In the genomic region with DNA sequence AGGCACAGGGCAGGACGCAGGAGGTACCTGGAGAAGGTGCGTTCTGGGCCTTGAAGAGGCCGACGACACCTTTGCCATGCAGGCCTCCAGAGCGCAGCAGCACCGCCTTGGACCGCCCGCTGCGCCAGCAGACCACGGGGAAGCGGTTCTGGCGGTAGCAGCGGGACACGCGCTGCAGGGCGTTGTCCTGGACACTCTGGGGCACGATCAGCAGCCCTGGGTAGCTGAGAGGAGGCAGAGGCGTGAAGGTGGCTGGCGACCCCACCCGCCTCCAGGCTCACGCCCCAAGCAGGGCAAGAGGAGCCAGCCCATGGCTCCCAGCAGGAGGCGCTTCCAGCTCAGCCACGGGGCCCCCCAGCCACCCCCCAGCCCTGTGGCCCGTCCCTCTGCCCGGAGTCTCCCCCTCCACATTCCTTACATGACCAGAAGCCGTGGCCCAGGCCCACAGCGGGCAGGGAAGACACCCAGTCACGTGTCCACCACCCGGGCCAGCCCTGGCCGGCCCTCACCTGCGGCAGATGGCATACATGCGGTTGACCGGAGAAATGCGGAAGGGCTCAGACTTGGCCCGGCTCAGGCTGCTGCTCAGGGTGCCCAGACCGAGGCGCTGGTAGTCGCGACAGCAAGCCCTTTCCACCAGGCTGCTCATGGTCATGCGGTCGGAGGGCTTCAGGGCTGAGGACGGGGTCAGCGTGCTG, we compare ENCODE assay signal across 22 cellular contexts. TPM values are rescaled to one million over a fixed set of nuclear protein-coding genes. Genes with fewer than 3 reads are reported as not detected.
DNase-seq lines count a peak whose midpoint lies in the region; ATAC-seq and TF ChIP-seq lines count a peak whose summit lies in the region.
"Had no signal": no experiment of that assay in that cellular context is flagged by ENCODE, and none has a peak within 500 bp of the region (broad histone marks: within the 10 kb centered on the region; RNA-seq: fewer than 3 reads in every experiment).

No MANE protein-coding gene starts in this region.

- H3K4me1 ChIP-seq in DOHH2 (ENCODE audit: control insufficient read depth, low read length) (no peaks in the 10 kb centered on the region), OCI-LY7 (ENCODE audit: insufficient read depth, low read length, poor library complexity, severe bottlenecking) (no peaks in the 10 kb centered on the region), A673 (ENCODE audit: insufficient read depth, low read length, poor library complexity, severe bottlenecking) (no peaks in the 10 kb centered on the region)
- H3K4me1 ChIP-seq: BLaER1, HAP-1, left ventricle myocardium inferior, sigmoid colon, upper lobe of right lung had no signal

- intact Hi-C loops in OCI-LY7 (cut with micrococcal nuclease; ENCODE audit: unreplicated experiment), result no loop called here
- intact Hi-C loops in left colon (cut with DNase I, micrococcal nuclease), result no loop called here
- intact Hi-C loops in A673 (cut with micrococcal nuclease; ENCODE audit: unreplicated experiment), result no loop called here

- no peak overlapping the region for H3K4me3 ChIP-seq in DOHH2 (ENCODE audit: low read length)
- H3K4me3 ChIP-seq in OCI-LY7 (ENCODE audit: low read depth, low read length, poor library complexity, severe bottlenecking), result no peak overlapping the region
- no peak overlapping the region for H3K4me3 ChIP-seq in A673 (ENCODE audit: low read depth, low read length, poor library complexity, severe bottlenecking)
- H3K4me3 ChIP-seq: BLaER1, cardiac muscle cell, HAP-1, hepatocyte, left ventricle myocardium inferior, MG63, sigmoid colon, upper lobe of right lung had no signal

- H4K20me1 ChIP-seq in DOHH2 (ENCODE audit: control insufficient read depth, insufficient read depth, low read depth, low read length), result no peaks in the 10 kb centered on the region
- H4K20me1 ChIP-seq in OCI-LY7 (ENCODE audit: insufficient read depth, low read length), result no peaks in the 10 kb centered on the region

- DNase-seq in OCI-LY7 (ENCODE audit: low spot score) (no peak), left colon (no peak), NCI-H524 treated with DMSO at 0.1 percent for 48 hours (lab: John Stamatoyannopoulos, UW) (no peak), A673 (ENCODE audit: low spot score) (no peak)
- DNase-seq: activated CD4-positive, alpha-beta T cell treated with anti-CD3 and anti-CD28 coated beads, Interleukin-2, amount 10 ng/mL, durations not matched to agents 24 days and 14 days; activated naive CD4-positive, alpha-beta T cell treated with anti-CD3 and anti-CD28 coated beads, Interleukin-2, amount 10 ng/mL, durations not matched to agents 7 days and 5 days; activated T-cell treated with anti-CD3 and anti-CD28 coated beads, Interleukin-2, amount 50 U/mL, for 72 hours; foreskin melanocyte; immature natural killer cell; left ventricle myocardium inferior; MG63; midbrain; NCI-H1417 treated with DMSO at 0.1 percent for 48 hours; sigmoid colon; upper lobe of right lung had no signal

- BruUV-seq in OCI-LY7 (replicated peaks; lab: Mats Ljungman, UMichigan), result TSS peak; percentile 59
- BruUV-seq in A673 (replicated peaks; lab: Mats Ljungman, UMichigan), result no TSS peak

- POLR2A ChIA-PET in OCI-LY7 (lab: Charles Lee), result interaction anchor here (0.6 kb wide), 1 partner anchor 319 kb away, joined by 3 read pairs; no protein-coding TSS in a partner anchor
- POLR2A ChIA-PET in A673 (lab: Charles Lee; ENCODE audit: low non-redundant PET), result no interaction called here

- H3K9me3 ChIP-seq in DOHH2 (ENCODE audit: control insufficient read depth, insufficient read depth, low read length) (no peaks in the 10 kb centered on the region), OCI-LY7 (ENCODE audit: low read length) (no peaks in the 10 kb centered on the region), A673 (ENCODE audit: low read depth, low read length, poor library complexity, severe bottlenecking) (no peaks in the 10 kb centered on the region)
- H3K9me3 ChIP-seq: BLaER1, HAP-1, left ventricle myocardium inferior, MG63, sigmoid colon, upper lobe of right lung had no signal

- H3K27ac ChIP-seq in DOHH2 (ENCODE audit: low read depth, low read length), result no peak overlapping the region
- H3K27ac ChIP-seq in OCI-LY7 (ENCODE audit: low read depth, low read length, poor library complexity, severe bottlenecking), result no peak overlapping the region
- H3K27ac ChIP-seq in A673 (ENCODE audit: low read depth, low read length, poor library complexity, severe bottlenecking), result no peak overlapping the region
- H3K27ac ChIP-seq: BLaER1, cardiac muscle cell, hepatocyte, left ventricle myocardium inferior, sigmoid colon, upper lobe of right lung had no signal

- ATAC-seq in left colon, result peak; percentile 39
- no peak for ATAC-seq in HG02852 (IDR thresholded peaks at IDR 0.05; ENCODE audit: unreplicated experiment)
- ATAC-seq: activated T-cell treated with anti-CD3 and anti-CD28 coated beads, Interleukin-2, amount 50 U/mL, for 72 hours; upper lobe of right lung had no signal

- H3K9me2 ChIP-seq in DOHH2 (replicated peaks; ENCODE audit: control insufficient read depth, low read length) (no peaks in the 10 kb centered on the region), OCI-LY7 (ENCODE audit: insufficient read depth, low read length) (no peaks in the 10 kb centered on the region)

- no peak overlapping the region for H2AFZ ChIP-seq in OCI-LY7 (ENCODE audit: low read length)
- H2AFZ ChIP-seq: hepatocyte had no signal

- no peaks in the 10 kb centered on the region for H3F3A ChIP-seq in DOHH2 (ENCODE audit: control insufficient read depth, insufficient read depth)

- CTCF ChIA-PET in OCI-LY7 (lab: Charles Lee; ENCODE audit: unreplicated experiment), result no interaction called here
- CTCF ChIA-PET in A673 (lab: Charles Lee), result no interaction called here

- TF ChIP-seq CTCF in DOHH2 (IDR thresholded peaks at IDR 0.05; ENCODE audit: low read depth, low read length, poor library complexity, severe bottlenecking) (peak; percentile 16), OCI-LY7 (conservative IDR thresholded peaks at IDR 0.05; ENCODE audit: low read length) (0 out of 2 replicates have a peak, but pooled peaks have one; percentile 29), A673 (conservative IDR thresholded peaks at IDR 0.05; ENCODE audit: low read depth, low read length) (no peak)

- peaks cover 10% of the 10 kb centered on the region for H3K79me2 ChIP-seq in DOHH2 (ENCODE audit: control insufficient read depth, low read length)
- no peaks in the 10 kb centered on the region for H3K79me2 ChIP-seq in OCI-LY7 (ENCODE audit: insufficient read depth, low read depth, low read length)
- H3K79me2 ChIP-seq: hepatocyte had no signal

- H3K36me3 ChIP-seq in DOHH2 (ENCODE audit: control insufficient read depth, low read length) (peaks cover 95% of the 10 kb centered on the region), OCI-LY7 (ENCODE audit: insufficient read depth, low read length) (peaks cover 97% of the 10 kb centered on the region), A673 (ENCODE audit: insufficient read depth, low read length, poor library complexity, severe bottlenecking) (peaks cover 57% of the 10 kb centered on the region)

- no peak overlapping the region for H3K4me2 ChIP-seq in DOHH2 (ENCODE audit: low read length)
- no peak overlapping the region for H3K4me2 ChIP-seq in OCI-LY7 (ENCODE audit: low read length)
- H3K4me2 ChIP-seq: BLaER1, hepatocyte had no signal

- H3K27me3 ChIP-seq in DOHH2 (ENCODE audit: control insufficient read depth, low read length) (no peaks in the 10 kb centered on the region), A673 (replicated peaks; ENCODE audit: insufficient read depth, low read depth, low read length, poor library complexity) (no peaks in the 10 kb centered on the region)
- H3K27me3 ChIP-seq: BLaER1, cardiac muscle cell, hepatocyte, MG63, sigmoid colon, upper lobe of right lung had no signal

RNA-seq across cellular contexts. Expression of a gene that starts 15.2 kb away (rescaled TPM):
- total RNA-seq in OCI-LY7 (2014; rRNA removed; shearing (Covaris generic)), result 134 and 177 TPM in 2 replicates
- total RNA-seq in OCI-LY7 (2022) (160 and 181 TPM in 2 replicates), left colon (10 to 100 TPM; 69.2 to 80.1 TPM), A673 (2021) (97.2 and 107 TPM in 2 replicates)

RNA-seq across cellular contexts. Expression of a gene that starts 21.8 kb away (rescaled TPM):
- total RNA-seq in OCI-LY7 (2014; rRNA removed; shearing (Covaris generic)), result 2.7 and 4.3 TPM in 2 replicates
- total RNA-seq in OCI-LY7 (2022) (7.0 and 7.9 TPM in 2 replicates), left colon (1 to 10 TPM; 5.4 to 8.9 TPM), A673 (2021) (5.4 and 9.8 TPM in 2 replicates)
- total RNA-seq: left ventricle myocardium inferior, sigmoid colon had no signal

RNA-seq across cellular contexts. Expression of a gene that starts 27.1 kb away (rescaled TPM):
- not detected in 2 replicates for total RNA-seq in OCI-LY7 (2014; rRNA removed; shearing (Covaris generic))
- total RNA-seq in OCI-LY7 (2022) (0.53 and 0.74 TPM in 2 replicates), left colon (not detected), A673 (2021) (0.32 and 0.46 TPM in 2 replicates)
- total RNA-seq: cardiac muscle cell, hepatocyte, left ventricle myocardium inferior, posterior vena cava, sigmoid colon, upper lobe of right lung had no signal

RNA-seq across cellular contexts. Expression of a gene that starts 47.9 kb away (rescaled TPM):
- 37.8 and 50.7 TPM in 2 replicates for total RNA-seq in OCI-LY7 (2014; rRNA removed; shearing (Covaris generic))
- total RNA-seq in OCI-LY7 (2022) (49.2 and 49.8 TPM in 2 replicates), left colon (10 to 100 TPM; 58.7 to 59.3 TPM), A673 (2021) (79.2 and 79.3 TPM in 2 replicates)

RNA-seq across cellular contexts. Expression of a gene that starts 48.4 kb away (rescaled TPM):
- 129 and 151 TPM in 2 replicates for total RNA-seq in OCI-LY7 (2014; rRNA removed; shearing (Covaris generic))
- 124 and 126 TPM in 2 replicates for total RNA-seq in OCI-LY7 (2022)
- 10 to 100 TPM; 26.6 to 27.1 TPM for total RNA-seq in left colon
- total RNA-seq in A673 (2021), result 135 TPM in 2 replicates
